27 cellular contexts compared by ENCODE assay signal in the genomic region with DNA sequence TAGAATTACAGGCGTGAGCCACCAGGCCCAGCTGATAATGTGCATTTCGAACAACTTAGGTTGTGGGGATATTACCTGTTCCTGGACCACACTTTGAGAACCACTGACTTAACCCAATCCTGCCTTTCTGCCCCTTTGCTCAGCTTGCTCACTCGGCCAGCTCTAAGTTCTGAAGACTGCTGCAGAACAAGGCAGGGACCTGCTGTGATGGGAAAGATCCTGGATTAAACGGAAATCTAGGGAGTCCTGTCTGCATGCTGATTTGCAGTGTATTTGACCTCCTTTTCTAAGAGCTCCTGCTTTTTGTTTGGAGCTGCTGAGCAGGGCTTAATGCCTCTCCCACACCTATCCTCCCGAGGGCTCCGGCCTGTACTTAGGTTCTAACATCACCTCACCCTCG. TPM values are rescaled to one million over a fixed set of nuclear protein-coding genes. Genes with fewer than 3 reads are reported as not detected.
DNase-seq lines count a peak whose midpoint lies in the region; ATAC-seq and TF ChIP-seq lines count a peak whose summit lies in the region.
"Had no signal": no experiment of that assay in that cellular context is flagged by ENCODE, and none has a peak within 500 bp of the region (broad histone marks: within the 10 kb centered on the region; RNA-seq: fewer than 3 reads in every experiment).

No MANE protein-coding gene starts in this region.

- no peak for TF ChIP-seq CTCF in WTC11 (IDR thresholded peaks at IDR 0.05)
- TF ChIP-seq CTCF in mesothelial cell of epicardium (IDR thresholded peaks at IDR 0.05; ENCODE audit: unreplicated experiment), result no peak

- no peak overlapping the region for H3K27ac Mint-ChIP-seq in CD4-positive, CD25-positive, alpha-beta regulatory T cell
- H3K27ac Mint-ChIP-seq in WTC11 (no peak overlapping the region), mesothelial cell of epicardium (no peak overlapping the region)
- H3K27ac Mint-ChIP-seq: activated CD4-positive, alpha-beta memory T cell treated with anti-CD3 and anti-CD28 coated beads, Interleukin-2, amount 10 ng/mL, durations not matched to agents 7 days and 5 days; CD14-positive monocyte; naive thymus-derived CD4-positive, alpha-beta T cell; stimulated activated naive B cell treated with anti-CD40 and anti-IgM and Interleukin-4, amounts not matched to agents 10 μg/mL and 1 μg/mL and 100 μg/mL, for 72 hours had no signal

- H3K9me3 ChIP-seq in CD4-positive, CD25-positive, alpha-beta regulatory T cell (ENCODE audit: control insufficient read depth in 2 of 2, low read length in 2 of 2), result no peaks in the 10 kb centered on the region
- H3K9me3 ChIP-seq: upper lobe of right lung had no signal

- peak overlapping the region in 3 of 4 donors; percentile 41 to 65 (median 48) for H3K4me3 Mint-ChIP-seq in CD4-positive, CD25-positive, alpha-beta regulatory T cell
- H3K4me3 Mint-ChIP-seq in WTC11, result peak overlapping the region; percentile 49
- H3K4me3 Mint-ChIP-seq in mesothelial cell of epicardium, result peak overlapping the region; percentile 41
- H3K4me3 Mint-ChIP-seq: activated CD4-positive, alpha-beta memory T cell treated with anti-CD3 and anti-CD28 coated beads, Interleukin-2, amount 10 ng/mL, durations not matched to agents 7 days and 5 days; stimulated activated naive B cell treated with anti-CD40 and anti-IgM and Interleukin-4, amounts not matched to agents 10 μg/mL and 1 μg/mL and 100 μg/mL, for 72 hours had no signal

- peaks cover 0 to 31% (median 10%) of the 10 kb centered on the region in 4 donors for H3K4me1 Mint-ChIP-seq in CD4-positive, CD25-positive, alpha-beta regulatory T cell
- H3K4me1 Mint-ChIP-seq in WTC11, result peaks cover 18% of the 10 kb centered on the region
- peaks cover 20% of the 10 kb centered on the region for H3K4me1 Mint-ChIP-seq in mesothelial cell of epicardium

- peaks cover 31% of the 10 kb centered on the region for H3K4me1 ChIP-seq in CD4-positive, CD25-positive, alpha-beta regulatory T cell (ENCODE audit: control insufficient read depth, insufficient read depth, low read length, poor library complexity, severe bottlenecking)

- peaks cover 49% of the 10 kb centered on the region for H3K27me3 Mint-ChIP-seq in CD4-positive, CD25-positive, alpha-beta regulatory T cell
- H3K27me3 Mint-ChIP-seq in WTC11 (ENCODE audit: low read depth) (peaks cover 91% of the 10 kb centered on the region), mesothelial cell of epicardium (ENCODE audit: low read depth) (peaks cover 78% of the 10 kb centered on the region)

- CTCF ChIA-PET in WTC11 (lab: Charles Lee), result interaction anchor here (1.2 to 1.5 kb wide), 5 partner anchors 15 to 263 kb away, joined by 3 to 6 read pairs (median 4); a partner anchor contains a TSS

- no peak overlapping the region for H3K27ac ChIP-seq in CD4-positive, CD25-positive, alpha-beta regulatory T cell (ENCODE audit: insufficient read depth, low read length, poor library complexity, severe bottlenecking)
- H3K27ac ChIP-seq: brain microvascular endothelial cell, upper lobe of right lung had no signal

- POLR2A ChIA-PET in WTC11 (lab: Charles Lee), result no interaction called here

- no peaks in the 10 kb centered on the region for H3K36me3 ChIP-seq in CD4-positive, CD25-positive, alpha-beta regulatory T cell (ENCODE audit: control insufficient read depth, insufficient read depth, low read length)
- H3K36me3 ChIP-seq: brain microvascular endothelial cell, upper lobe of right lung had no signal

- no peak overlapping the region for H3K4me3 ChIP-seq in CD4-positive, CD25-positive, alpha-beta regulatory T cell (ENCODE audit: low read depth, low read length)

- peaks cover 5% of the 10 kb centered on the region for H3K27me3 ChIP-seq in CD4-positive, CD25-positive, alpha-beta regulatory T cell (ENCODE audit: control insufficient read depth, insufficient read depth, low read length)

- no peaks in the 10 kb centered on the region for H3K36me3 Mint-ChIP-seq in CD4-positive, CD25-positive, alpha-beta regulatory T cell
- H3K36me3 Mint-ChIP-seq in WTC11, result no peaks in the 10 kb centered on the region
- no peaks in the 10 kb centered on the region for H3K36me3 Mint-ChIP-seq in mesothelial cell of epicardium

- in situ Hi-C loops in G401 (cut with HindIII; ENCODE audit: low sequenced_read_pairs), result no loop called here

- no peak for ATAC-seq in CD4-positive, CD25-positive, alpha-beta regulatory T cell (ENCODE audit: low read depth in 2 of 2)
- ATAC-seq in WTC11, result no peak
- no peak for ATAC-seq in HG02970 (IDR thresholded peaks at IDR 0.05; ENCODE audit: low FRiP score, unreplicated experiment)
- ATAC-seq: left ventricle myocardium superior; naive thymus-derived CD4-positive, alpha-beta T cell; stimulated activated naive B cell treated with anti-CD40 and anti-IgM and Interleukin-4, amounts not matched to agents 10 μg/mL and 1 μg/mL and 100 μg/mL, for 72 hours had no signal

- no peaks in the 10 kb centered on the region for H3K9me3 Mint-ChIP-seq in CD4-positive, CD25-positive, alpha-beta regulatory T cell
- H3K9me3 Mint-ChIP-seq in WTC11, result no peaks in the 10 kb centered on the region
- no peaks in the 10 kb centered on the region for H3K9me3 Mint-ChIP-seq in mesothelial cell of epicardium
- H3K9me3 Mint-ChIP-seq: activated CD4-positive, alpha-beta memory T cell treated with anti-CD3 and anti-CD28 coated beads, Interleukin-2, amount 10 ng/mL, durations not matched to agents 7 days and 5 days; naive thymus-derived CD4-positive, alpha-beta T cell; stimulated activated naive B cell treated with anti-CD40 and anti-IgM and Interleukin-4, amounts not matched to agents 10 μg/mL and 1 μg/mL and 100 μg/mL, for 72 hours had no signal

- no peak for DNase-seq in CD4-positive, CD25-positive, alpha-beta regulatory T cell
- peak; percentile 30 for DNase-seq in G401 (ENCODE audit: low spot score)
- no peak for DNase-seq in WTC11 (ENCODE audit: low spot score)
- no peak for DNase-seq in mesothelial cell of epicardium (ENCODE audit: low spot score in 2 of 2, unreplicated experiment in 2 of 2)
- DNase-seq in HPDE6-E6E7 (ENCODE audit: extremely low spot score), result no peak
- no peak for DNase-seq in activated CD4-positive, alpha-beta T cell treated with anti-CD3 and anti-CD28 coated beads, Interleukin-2, amount 50 U/mL, for 48 hours
- DNase-seq: activated CD4-positive, alpha-beta memory T cell treated with anti-CD3 and anti-CD28 coated beads, Interleukin-2, amount 10 ng/mL, durations not matched to agents 7 days and 5 days; activated CD4-positive, CD25-positive, alpha-beta regulatory T cell treated with anti-CD3 and anti-CD28 coated beads, Interleukin-2, amount 50 U/mL, for 72 hours; activated CD8-positive, alpha-beta memory T cell treated with anti-CD3 and anti-CD28 coated beads, Interleukin-2, amount 50 U/mL, for 48 hours; activated naive CD4-positive, alpha-beta T cell treated with anti-CD3 and anti-CD28 coated beads, Interleukin-2, amount 50 U/mL, for 16 hours; amniotic stem cell; brain microvascular endothelial cell; GDM1; Kasumi-1; left ventricle myocardium superior; naive thymus-derived CD4-positive, alpha-beta T cell; NCI-H1048; NCI-H187; NCI-H226; occipital lobe; stimulated activated CD4-positive, alpha-beta T cell treated with anti-CD3 and anti-CD28 coated beads, Interleukin-15, amount 100 ng/mL, for 24 hours; stimulated activated naive B cell treated with anti-CD40 and anti-IgM and Interleukin-4, amounts not matched to agents 10 μg/mL and 1 μg/mL and 100 μg/mL, for 72 hours; upper lobe of right lung had no signal

TF ChIP-seq in WTC11, 78 proteins besides CTCF, POLR2A, EP300 and RAD21 (continues in another document):
- TF ChIP-seq JUN (CRISPR knock-in tag; IDR thresholded peaks at IDR 0.05) (no peak), JAZF1 (CRISPR knock-in tag; IDR thresholded peaks at IDR 0.05) (no peak), TEAD4 (CRISPR knock-in tag; IDR thresholded peaks at IDR 0.05) (no peak), GRHL2 (CRISPR knock-in tag; IDR thresholded peaks at IDR 0.05; ENCODE audit: insufficient replicate concordance, severe bottlenecking) (no peak)
- TF ChIP-seq, protein P1, sequence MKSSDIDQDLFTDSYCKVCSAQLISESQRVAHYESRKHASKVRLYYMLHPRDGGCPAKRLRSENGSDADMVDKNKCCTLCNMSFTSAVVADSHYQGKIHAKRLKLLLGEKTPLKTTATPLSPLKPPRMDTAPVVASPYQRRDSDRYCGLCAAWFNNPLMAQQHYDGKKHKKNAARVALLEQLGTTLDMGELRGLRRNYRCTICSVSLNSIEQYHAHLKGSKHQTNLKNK (CRISPR knock-in tag; IDR thresholded peaks at IDR 0.05), result no peak
- TF ChIP-seq, protein P2, sequence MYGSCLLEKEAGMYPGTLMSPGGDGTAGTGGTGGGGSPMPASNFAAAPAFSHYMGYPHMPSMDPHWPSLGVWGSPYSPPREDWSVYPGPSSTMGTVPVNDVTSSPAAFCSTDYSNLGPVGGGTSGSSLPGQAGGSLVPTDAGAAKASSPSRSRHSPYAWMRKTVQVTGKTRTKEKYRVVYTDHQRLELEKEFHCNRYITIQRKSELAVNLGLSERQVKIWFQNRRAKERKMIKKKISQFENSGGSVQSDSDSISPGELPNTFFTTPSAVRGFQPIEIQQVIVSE (CRISPR knock-in tag; IDR thresholded peaks at IDR 0.05; ENCODE audit: borderline replicate concordance), result no peak

RNA-seq across cellular contexts. Expression of a gene that starts 2.9 kb away (rescaled TPM):
- total RNA-seq in CD4-positive, CD25-positive, alpha-beta regulatory T cell, result 2.0 TPM
- under 1 TPM; 0.17 to 0.59 (median 0.38) TPM for polyA plus RNA-seq in CD4-positive, CD25-positive, alpha-beta regulatory T cell
- total RNA-seq in G401 (2014; rRNA removed; shearing (Covaris generic)), result not detected in 2 replicates
- total RNA-seq in WTC11 (2021), result 0.27 to 0.66 TPM (median 0.53 TPM) in 3 replicates
- 0.91 to 1.2 TPM (median 1.0 TPM) in 3 replicates for total RNA-seq in mesothelial cell of epicardium
- total RNA-seq: frontal cortex, occipital lobe had no signal
- polyA plus RNA-seq: CD14-positive monocyte; keratinocyte; naive thymus-derived CD4-positive, alpha-beta T cell had no signal

RNA-seq across cellular contexts. Expression of a gene that starts 17.1 kb away (rescaled TPM):
- not detected for total RNA-seq in CD4-positive, CD25-positive, alpha-beta regulatory T cell
- polyA plus RNA-seq in CD4-positive, CD25-positive, alpha-beta regulatory T cell, result not detected
- 12.4 and 20.0 TPM in 2 replicates for total RNA-seq in G401 (2014; rRNA removed; shearing (Covaris generic))
- total RNA-seq in WTC11 (2021) (0.50 to 1.2 TPM (median 0.62 TPM) in 3 replicates), mesothelial cell of epicardium (0.55 to 0.80 TPM (median 0.79 TPM) in 3 replicates)
- polyA plus RNA-seq: CD14-positive monocyte had no signal

RNA-seq across cellular contexts. Expression of a gene that starts 33.3 kb away (rescaled TPM):
- total RNA-seq in CD4-positive, CD25-positive, alpha-beta regulatory T cell, result 29.5 TPM
- 1 to 10 TPM; 4.7 to 9.1 (median 8.1) TPM for polyA plus RNA-seq in CD4-positive, CD25-positive, alpha-beta regulatory T cell
- 24.3 and 46.5 TPM in 2 replicates for total RNA-seq in G401 (2014; rRNA removed; shearing (Covaris generic))
- total RNA-seq in WTC11 (2021) (102 to 123 TPM (median 103 TPM) in 3 replicates), mesothelial cell of epicardium (54.0 to 65.5 TPM (median 54.8 TPM) in 3 replicates)

RNA-seq across cellular contexts. Expression of a gene that starts 48.3 kb away (rescaled TPM):
- not detected for total RNA-seq in CD4-positive, CD25-positive, alpha-beta regulatory T cell
- under 1 TPM in 2 of 4 donors, not detected in 2; 0.16 to 0.82 TPM for polyA plus RNA-seq in CD4-positive, CD25-positive, alpha-beta regulatory T cell
- 25.9 and 26.2 TPM in 2 replicates for total RNA-seq in G401 (2014; rRNA removed; shearing (Covaris generic))
- 87.9 to 98.0 TPM (median 89.6 TPM) in 3 replicates for total RNA-seq in WTC11 (2021)
- total RNA-seq in mesothelial cell of epicardium, result 94.4 to 104 TPM (median 95.8 TPM) in 3 replicates
- polyA plus RNA-seq: naive thymus-derived CD4-positive, alpha-beta T cell had no signal
